In genomic region chr4:104728380-104729122, GRCh38 we compare ENCODE assay signal across 13 cellular contexts.
DNase-seq lines count a peak whose midpoint lies in the region; ATAC-seq and TF ChIP-seq lines count a peak whose summit lies in the region.
"Had no signal": no experiment of that assay in that cellular context is flagged by ENCODE, and none has a peak within 500 bp of the region (broad histone marks: within the 10 kb centered on the region; RNA-seq: fewer than 3 reads in every experiment).

No MANE protein-coding gene starts in this region.

- H3K56ac ChIP-seq in IMR-90 (ENCODE audit: extremely low read depth, insufficient read depth, low read length), result no peak overlapping the region

- POLR2A ChIA-PET in IMR-90 (lab: Charles Lee; ENCODE audit: unreplicated experiment), result no interaction called here
- POLR2A ChIA-PET in activated CD4-positive, alpha-beta memory T cell treated with anti-CD3 and anti-CD28 coated beads for 36 hours (lab: Charles Lee), result no interaction called here

- no peak for TF ChIP-seq POLR2A in IMR-90 (IDR thresholded peaks at IDR 0.05; ENCODE audit: low read depth, low read length)

- no peak overlapping the region for H3K4ac ChIP-seq in IMR-90 (ENCODE audit: low read depth, low read length)

- TF ChIP-seq CTCF in IMR-90 (conservative IDR thresholded peaks at IDR 0.05; ENCODE audit: low read depth, low read length), result no peak
- TF ChIP-seq CTCF in mammary epithelial cell (conservative IDR thresholded peaks at IDR 0.05 in 1 of 2, IDR thresholded peaks at IDR 0.05 in 1 of 2; ENCODE audit: extremely low read depth in 1 of 2, insufficient read depth in 1 of 2, low read depth in 1 of 2, low read length in 2 of 2), result no peak
- TF ChIP-seq CTCF in neural progenitor cell (IDR thresholded peaks at IDR 0.05), result no peak
- no peak for TF ChIP-seq CTCF in tibial artery (IDR thresholded peaks at IDR 0.05)

- no peaks in the 10 kb centered on the region for H3K9me3 ChIP-seq in IMR-90 (ENCODE audit: control insufficient read depth, insufficient read depth, low read length)
- H3K9me3 ChIP-seq in mammary epithelial cell (replicated peaks; ENCODE audit: insufficient read depth, low read length), result no peaks in the 10 kb centered on the region
- H3K9me3 ChIP-seq in neural progenitor cell (ENCODE audit: low read depth), result no peaks in the 10 kb centered on the region
- H3K9me3 ChIP-seq in tibial artery, result no peaks in the 10 kb centered on the region

- H3F3A ChIP-seq in neural progenitor cell (ENCODE audit: low read depth), result no peaks in the 10 kb centered on the region

- H3K79me2 ChIP-seq in mammary epithelial cell (ENCODE audit: insufficient read depth, low read length), result no peaks in the 10 kb centered on the region
- H3K79me2 ChIP-seq in neural progenitor cell (ENCODE audit: low read depth), result no peaks in the 10 kb centered on the region

- H3K9me1 ChIP-seq in IMR-90 (ENCODE audit: insufficient read depth, low read length), result no peaks in the 10 kb centered on the region

- H2BK20ac ChIP-seq in IMR-90 (ENCODE audit: low read depth, low read length), result no peak overlapping the region

- H3K18ac ChIP-seq in IMR-90 (ENCODE audit: low read depth, low read length), result no peak overlapping the region

- TF ChIP-seq RAD21 in IMR-90 (IDR thresholded peaks at IDR 0.05; ENCODE audit: low read length), result no peak

- H3K14ac ChIP-seq in IMR-90 (replicated peaks; ENCODE audit: low read depth, low read length), result no peak overlapping the region

- CTCF ChIA-PET in IMR-90 (lab: Yijun Ruan, JAX), result no interaction called here
- CTCF ChIA-PET in mammary epithelial cell (lab: Charles Lee; ENCODE audit: low non-redundant PET), result no interaction called here
- CTCF ChIA-PET in activated CD4-positive, alpha-beta memory T cell treated with anti-CD3 and anti-CD28 coated beads for 36 hours (lab: Charles Lee), result interaction anchor here (1.4 kb wide), 1 partner anchor 132 kb away, joined by 7 read pairs; no protein-coding TSS in a partner anchor

- no peaks in the 10 kb centered on the region for H3K79me1 ChIP-seq in IMR-90 (ENCODE audit: low read depth in 1 of 2, low read length in 2 of 2)

- H3K27me3 ChIP-seq in IMR-90 (ENCODE audit: control insufficient read depth, insufficient read depth, low read length) (no peaks in the 10 kb centered on the region), mammary epithelial cell (ENCODE audit: insufficient read depth, low read length) (no peaks in the 10 kb centered on the region), neural progenitor cell (no peaks in the 10 kb centered on the region), tibial artery (no peaks in the 10 kb centered on the region)

- intact Hi-C loops in IMR-90 (cut with micrococcal nuclease) (no loop called here), mammary epithelial cell (cut with micrococcal nuclease) (no loop called here), tibial artery (cut with DNase I; ENCODE audit: low total_unique reads) (no loop called here)
- intact Hi-C loops in activated T-helper 2 cell treated with anti-CD3 and anti-CD28 coated beads, Interferon-gamma antibody, Interleukin-2, Interleukin-4, amounts not matched to agents 10 μg/mL and 5 μg/mL and 100 μg/mL, durations not matched to agents 14 hours and 24 hours and 36 hours (cut with micrococcal nuclease), result no loop called here
- intact Hi-C loops in activated CD4-positive, alpha-beta memory T cell treated with anti-CD3 and anti-CD28 coated beads for 36 hours (cut with micrococcal nuclease), result no loop called here

- no peak overlapping the region for H4K5ac ChIP-seq in IMR-90 (ENCODE audit: low read depth, low read length)

- no peak overlapping the region for H2AK9ac ChIP-seq in IMR-90 (replicated peaks; ENCODE audit: low read depth, low read length, poor library complexity)

- ATAC-seq in GM18870 (IDR thresholded peaks at IDR 0.05; ENCODE audit: unreplicated experiment) (peak; percentile 47), IMR-90 (ENCODE audit: low read depth) (peak; percentile 56)
- ATAC-seq: natural killer cell had no signal

- no CpG with 5 or more reads among the region's 3 CpGs for WGBS in IMR-90 (ENCODE audit: extremely low coverage in 2 of 2, insufficient read length in 1 of 2), 2 experiments
- WGBS in mammary epithelial cell (ENCODE audit: low coverage, missing lambda C conversion rate), result 0% methylated on average over 3 of the region's 3 CpGs

- H2AFZ ChIP-seq in IMR-90 (replicated peaks; ENCODE audit: low read length, poor library complexity) (no peak overlapping the region), mammary epithelial cell (ENCODE audit: low read depth, low read length) (peak overlapping the region; percentile 14), neural progenitor cell (replicated peaks) (no peak overlapping the region)

- H2BK15ac ChIP-seq in IMR-90 (ENCODE audit: low read depth, low read length), result no peak overlapping the region

- no peak overlapping the region for H3K27ac ChIP-seq in IMR-90 (ENCODE audit: insufficient read depth, low read length)
- peak overlapping the region; percentile 70 for H3K27ac ChIP-seq in mammary epithelial cell (ENCODE audit: insufficient read depth, low read depth, low read length)
- no peak overlapping the region for H3K27ac ChIP-seq in neural progenitor cell
- no peak overlapping the region for H3K27ac ChIP-seq in tibial artery

- no peak overlapping the region for H2BK120ac ChIP-seq in IMR-90 (ENCODE audit: low read depth, low read length)

- H4K20me1 ChIP-seq in IMR-90 (ENCODE audit: insufficient read depth, low read length) (no peaks in the 10 kb centered on the region), mammary epithelial cell (ENCODE audit: insufficient read depth, low read length) (no peaks in the 10 kb centered on the region), neural progenitor cell (ENCODE audit: low read depth) (no peaks in the 10 kb centered on the region)

- H2BK5ac ChIP-seq in IMR-90 (ENCODE audit: low read depth, low read length, poor library complexity, severe bottlenecking), result no peak overlapping the region

- dilution Hi-C loops in IMR-90 (cut with HindIII; ENCODE audit: low sequenced_read_pairs, unreplicated experiment) (no loop called here), mammary epithelial cell (cut with HindIII; ENCODE audit: low sequenced_read_pairs) (no loop called here)

- H3K4me3 ChIP-seq in IMR-90 (ENCODE audit: insufficient read depth, low read depth, low read length) (no peak overlapping the region), mammary epithelial cell (replicated peaks in 1 of 3; ENCODE audit: insufficient read depth in 1 of 3, low read depth in 2 of 3, low read length in 3 of 3) (no peak overlapping the region), neural progenitor cell (no peak overlapping the region), tibial artery (no peak overlapping the region)

- no peak overlapping the region for H4K8ac ChIP-seq in IMR-90 (ENCODE audit: low read depth in 2 of 2, low read length in 2 of 2)

- peaks cover 10% of the 10 kb centered on the region for H3K4me1 Mint-ChIP-seq in neural progenitor cell
- peaks cover 2% of the 10 kb centered on the region for H3K4me1 Mint-ChIP-seq in activated T-helper 2 cell treated with anti-CD3 and anti-CD28 coated beads, Interferon-gamma antibody, Interleukin-2, Interleukin-4, amounts not matched to agents 10 μg/mL and 5 μg/mL and 100 μg/mL, durations not matched to agents 14 hours and 24 hours and 36 hours (ENCODE audit: low read depth)
- H3K4me1 Mint-ChIP-seq in activated CD4-positive, alpha-beta memory T cell treated with anti-CD3 and anti-CD28 coated beads for 36 hours (ENCODE audit: low read depth), result peaks cover 2% of the 10 kb centered on the region
- H3K4me1 Mint-ChIP-seq: activated B cell treated with CpG ODN at 0.5 μM for 24 hours, natural killer cell had no signal

- H3K4me2 ChIP-seq in IMR-90 (ENCODE audit: low read depth, low read length), result no peak overlapping the region
- H3K4me2 ChIP-seq in mammary epithelial cell (ENCODE audit: insufficient read depth, low read depth, low read length), result peak overlapping the region; percentile 50
- H3K4me2 ChIP-seq in neural progenitor cell, result no peak overlapping the region

- no peak overlapping the region for H2AK5ac ChIP-seq in IMR-90 (ENCODE audit: low read depth, low read length)

- DNase-seq in IMR-90 (peak; percentile 83), mammary epithelial cell (peak; percentile 98), neural progenitor cell (ENCODE audit: low spot score) (no peak), SKM-1 treated with dmso at 0.1 percent for 144 hours (lab: John Stamatoyannopoulos, UW; ENCODE audit: unreplicated experiment) (no peak), tibial artery (no peak)
- no peak for DNase-seq in activated T-helper 2 cell treated with anti-CD3 and anti-CD28 coated beads, Interferon-gamma antibody, Interleukin-2, Interleukin-4, amounts not matched to agents 10 μg/mL and 5 μg/mL and 100 μg/mL, durations not matched to agents 14 hours and 24 hours and 36 hours (ENCODE audit: low spot score)
- no peak for DNase-seq in activated CD4-positive, alpha-beta memory T cell treated with anti-CD3 and anti-CD28 coated beads for 36 hours
- DNase-seq: activated B cell treated with CpG ODN at 0.5 μM for 24 hours, glutamatergic neuron, KG1, natural killer cell, NCI-H82 had no signal

- no peak overlapping the region for H4K91ac ChIP-seq in IMR-90 (ENCODE audit: insufficient read depth, low read depth, low read length)

- H3K4me1 ChIP-seq in IMR-90 (ENCODE audit: control insufficient read depth, insufficient read depth, low read length) (no peaks in the 10 kb centered on the region), mammary epithelial cell (ENCODE audit: insufficient read depth, low read length) (peaks cover 5% of the 10 kb centered on the region), neural progenitor cell (peaks cover 4% of the 10 kb centered on the region), tibial artery (no peaks in the 10 kb centered on the region)

- peak overlapping the region; percentile 61 for H3K27ac Mint-ChIP-seq in neural progenitor cell
- H3K27ac Mint-ChIP-seq in activated T-helper 2 cell treated with anti-CD3 and anti-CD28 coated beads, Interferon-gamma antibody, Interleukin-2, Interleukin-4, amounts not matched to agents 10 μg/mL and 5 μg/mL and 100 μg/mL, durations not matched to agents 14 hours and 24 hours and 36 hours, result no peak overlapping the region
- no peak overlapping the region for H3K27ac Mint-ChIP-seq in activated CD4-positive, alpha-beta memory T cell treated with anti-CD3 and anti-CD28 coated beads for 36 hours
- H3K27ac Mint-ChIP-seq: activated B cell treated with CpG ODN at 0.5 μM for 24 hours, natural killer cell had no signal

- H3K23ac ChIP-seq in IMR-90 (ENCODE audit: low read depth, low read length), result no peak overlapping the region

- no peak overlapping the region for H3K9ac ChIP-seq in IMR-90 (ENCODE audit: low read depth, low read length)
- no peak overlapping the region for H3K9ac ChIP-seq in mammary epithelial cell (ENCODE audit: insufficient read depth, low read length)
- no peak overlapping the region for H3K9ac ChIP-seq in neural progenitor cell

- no TSS peak for BruUV-seq in IMR-90 (replicated peaks; lab: Mats Ljungman, UMichigan)
- no TSS peak for BruUV-seq in mammary epithelial cell (replicated peaks; lab: Mats Ljungman, UMichigan)

- no peaks in the 10 kb centered on the region for H3K36me3 Mint-ChIP-seq in neural progenitor cell
- H3K36me3 Mint-ChIP-seq in activated T-helper 2 cell treated with anti-CD3 and anti-CD28 coated beads, Interferon-gamma antibody, Interleukin-2, Interleukin-4, amounts not matched to agents 10 μg/mL and 5 μg/mL and 100 μg/mL, durations not matched to agents 14 hours and 24 hours and 36 hours (ENCODE audit: low read depth), result no peaks in the 10 kb centered on the region
- no peaks in the 10 kb centered on the region for H3K36me3 Mint-ChIP-seq in activated CD4-positive, alpha-beta memory T cell treated with anti-CD3 and anti-CD28 coated beads for 36 hours
- H3K36me3 Mint-ChIP-seq: natural killer cell had no signal

- no peaks in the 10 kb centered on the region for H3K9me3 Mint-ChIP-seq in neural progenitor cell
- no peaks in the 10 kb centered on the region for H3K9me3 Mint-ChIP-seq in activated T-helper 2 cell treated with anti-CD3 and anti-CD28 coated beads, Interferon-gamma antibody, Interleukin-2, Interleukin-4, amounts not matched to agents 10 μg/mL and 5 μg/mL and 100 μg/mL, durations not matched to agents 14 hours and 24 hours and 36 hours
- H3K9me3 Mint-ChIP-seq in activated CD4-positive, alpha-beta memory T cell treated with anti-CD3 and anti-CD28 coated beads for 36 hours, result no peaks in the 10 kb centered on the region
- H3K9me3 Mint-ChIP-seq: activated B cell treated with CpG ODN at 0.5 μM for 24 hours had no signal

- no peak overlapping the region for H3K4me3 Mint-ChIP-seq in neural progenitor cell
- no peak overlapping the region for H3K4me3 Mint-ChIP-seq in activated T-helper 2 cell treated with anti-CD3 and anti-CD28 coated beads, Interferon-gamma antibody, Interleukin-2, Interleukin-4, amounts not matched to agents 10 μg/mL and 5 μg/mL and 100 μg/mL, durations not matched to agents 14 hours and 24 hours and 36 hours (ENCODE audit: low read depth)
- H3K4me3 Mint-ChIP-seq in activated CD4-positive, alpha-beta memory T cell treated with anti-CD3 and anti-CD28 coated beads for 36 hours, result no peak overlapping the region
- H3K4me3 Mint-ChIP-seq: activated B cell treated with CpG ODN at 0.5 μM for 24 hours, natural killer cell had no signal

- H3K27me3 Mint-ChIP-seq in neural progenitor cell (ENCODE audit: insufficient read depth, low read depth), result peaks cover 7% of the 10 kb centered on the region
- H3K27me3 Mint-ChIP-seq in activated T-helper 2 cell treated with anti-CD3 and anti-CD28 coated beads, Interferon-gamma antibody, Interleukin-2, Interleukin-4, amounts not matched to agents 10 μg/mL and 5 μg/mL and 100 μg/mL, durations not matched to agents 14 hours and 24 hours and 36 hours (ENCODE audit: low read depth), result no peaks in the 10 kb centered on the region
- no peaks in the 10 kb centered on the region for H3K27me3 Mint-ChIP-seq in activated CD4-positive, alpha-beta memory T cell treated with anti-CD3 and anti-CD28 coated beads for 36 hours
- H3K27me3 Mint-ChIP-seq: activated B cell treated with CpG ODN at 0.5 μM for 24 hours had no signal

- in situ Hi-C loops in IMR-90 (cut with MboI; ENCODE audit: low sequenced_read_pairs) (no loop called here), mammary epithelial cell (cut with MboI; ENCODE audit: low sequenced_read_pairs in 2 of 2) (no loop called here)

- no peaks in the 10 kb centered on the region for H3K36me3 ChIP-seq in IMR-90 (ENCODE audit: control insufficient read depth, insufficient read depth, low read length)
- H3K36me3 ChIP-seq in mammary epithelial cell (ENCODE audit: insufficient read depth, low read length), result no peaks in the 10 kb centered on the region
- no peaks in the 10 kb centered on the region for H3K36me3 ChIP-seq in neural progenitor cell
- no peaks in the 10 kb centered on the region for H3K36me3 ChIP-seq in tibial artery

Comparison
In these comparisons a context has a peak if more than half of its experiments do, and no peak if none do; other contexts are left out.
1. DNase-seq: peak in IMR-90 (single experiment) and mammary epithelial cell (single experiment); none in neural progenitor cell (single experiment), activated T-helper 2 cell treated with anti-CD3 and anti-CD28 coated beads, Interferon-gamma antibody, Interleukin-2, Interleukin-4, amounts not matched to agents 10 μg/mL and 5 μg/mL and 100 μg/mL, durations not matched to agents 14 hours and 24 hours and 36 hours (single experiment), activated CD4-positive, alpha-beta memory T cell treated with anti-CD3 and anti-CD28 coated beads for 36 hours (single experiment), SKM-1 treated with dmso at 0.1 percent for 144 hours (single experiment) and tibial artery (0 of 2).